Comparison of ENCODE assay signal across 16 cellular contexts in the genomic region with DNA sequence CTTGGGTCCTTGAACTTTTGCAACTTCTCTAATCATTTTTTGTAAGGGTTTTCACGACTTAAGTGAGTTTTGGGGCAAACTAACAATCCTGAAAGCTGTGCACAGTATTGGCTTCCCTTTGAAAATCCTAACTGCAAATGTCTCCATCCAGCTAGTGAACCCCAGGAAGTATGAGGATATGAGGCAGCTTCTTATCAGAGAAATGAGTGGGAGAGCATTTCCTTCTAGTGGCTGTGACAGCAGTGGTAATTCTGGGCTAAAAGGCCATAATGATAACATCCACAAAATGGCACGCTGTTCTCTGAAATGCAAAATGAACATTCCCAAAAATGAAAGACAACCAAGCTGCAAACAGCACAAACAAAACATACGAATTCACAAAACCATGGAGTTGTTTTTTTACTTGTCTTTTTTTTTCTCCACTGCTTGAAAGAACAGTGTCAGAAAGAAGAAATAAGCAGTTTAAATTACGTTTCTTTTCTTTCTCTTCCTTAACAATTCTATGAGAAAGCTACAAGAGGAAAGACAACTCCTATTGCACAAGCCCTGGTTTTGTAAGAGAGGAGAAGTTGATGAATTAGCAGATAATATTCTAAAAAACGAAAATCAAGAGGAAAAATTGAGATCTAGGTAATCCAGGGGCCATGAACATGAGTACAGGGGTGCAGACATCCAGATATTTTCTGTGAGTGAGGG.
DNase-seq lines count a peak whose midpoint lies in the region; ATAC-seq, FAIRE-seq and TF ChIP-seq lines count a peak whose summit lies in the region.
"Had no signal": no experiment of that assay in that cellular context is flagged by ENCODE, and none has a peak within 500 bp of the region (broad histone marks: within the 10 kb centered on the region; RNA-seq: fewer than 3 reads in every experiment).

No MANE protein-coding gene starts in this region.

- H3K56ac ChIP-seq in mesendoderm (ENCODE audit: low read length) = no peak overlapping the region

- H3K27ac ChIP-seq in K562 (ENCODE audit: extremely low read depth, low read depth, low read length) (peak overlapping the region; percentile 42; the same call in 2 of the 3 replicates), mesendoderm (ENCODE audit: low read depth, low read length) (no peak overlapping the region)
- H3K27ac ChIP-seq: vagina had no signal

- H3K4ac ChIP-seq in mesendoderm (ENCODE audit: low read depth, low read length) = peak overlapping the region; percentile 2

- no peaks in the 10 kb centered on the region for H3K36me3 Mint-ChIP-seq in T-helper 2 cell treated with Interferon-gamma antibody and Interleukin-4, amounts not matched to agents 5 μg/mL and 100 μg/mL, for 36 hours (ENCODE audit: low read depth)
- H3K36me3 Mint-ChIP-seq: naive B cell had no signal

- intact Hi-C loops in K562 (cut with micrococcal nuclease) = no loop called here

- peak; percentile 78 for ATAC-seq in K562
- ATAC-seq: activated T-helper 17 cell treated with anti-CD3 and anti-CD28 coated beads, Interleukin-2, amount 50 U/mL, for 72 hours; stimulated activated naive CD8-positive, alpha-beta T cell treated with anti-CD3 and anti-CD28 coated beads, Interleukin-15, Interleukin-2, amounts not matched to agents 100 U/mL and 50 U/mL, for 24 hours had no signal

- no peaks in the 10 kb centered on the region for H3K36me3 ChIP-seq in K562 (ENCODE audit: control insufficient read depth, insufficient read depth, low read length)
- no peaks in the 10 kb centered on the region for H3K36me3 ChIP-seq in mesendoderm (ENCODE audit: control insufficient read depth, insufficient read depth, low read length)
- H3K36me3 ChIP-seq: BE2C, vagina had no signal

- 12% methylated on average over 5 of the region's 5 CpGs for WGBS in K562 (ENCODE audit: insufficient coverage, low coverage, missing lambda C conversion rate)
- no CpG with 5 or more reads among the region's 5 CpGs for WGBS in mesendoderm (ENCODE audit: extremely low coverage, insufficient coverage, low lambda C conversion rate)

- H3K27ac Mint-ChIP-seq in T-helper 2 cell treated with Interferon-gamma antibody and Interleukin-4, amounts not matched to agents 5 μg/mL and 100 μg/mL, for 36 hours = no peak overlapping the region
- H3K27ac Mint-ChIP-seq: activated T-helper 17 cell treated with anti-CD3 and anti-CD28 coated beads, Interleukin-2, amount 50 U/mL, for 72 hours had no signal

- POLR2A ChIA-PET in K562 (lab: Yijun Ruan, JAX) = no interaction called here

- no peaks in the 10 kb centered on the region for H3K27me3 Mint-ChIP-seq in T-helper 2 cell treated with Interferon-gamma antibody and Interleukin-4, amounts not matched to agents 5 μg/mL and 100 μg/mL, for 36 hours (ENCODE audit: low read depth)
- H3K27me3 Mint-ChIP-seq: activated T-helper 17 cell treated with anti-CD3 and anti-CD28 coated beads, Interleukin-2, amount 50 U/mL, for 72 hours had no signal

- H3K4me1 ChIP-seq in K562 (replicated peaks in 1 of 2; ENCODE audit: control insufficient read depth in 2 of 2, insufficient read depth in 2 of 2, low read length in 2 of 2) (peaks cover 0 to 15% of the 10 kb centered on the region in 2 experiments; a peak in 2 of 5 replicates), mesendoderm (ENCODE audit: control insufficient read depth, low read depth, low read length) (no peaks in the 10 kb centered on the region)
- H3K4me1 ChIP-seq: BE2C, vagina had no signal

- TF ChIP-seq POLR2A in K562 (conservative IDR thresholded peaks at IDR 0.05) = no peak

- no peaks in the 10 kb centered on the region for H3K27me3 ChIP-seq in K562 (ENCODE audit: control insufficient read depth in 2 of 2, insufficient read depth in 2 of 2, low read length in 2 of 2)
- H3K27me3 ChIP-seq in mesendoderm (ENCODE audit: insufficient read depth, low read length, poor library complexity) = no peaks in the 10 kb centered on the region
- H3K27me3 ChIP-seq: BE2C, vagina had no signal

- no peaks in the 10 kb centered on the region for H4K20me1 ChIP-seq in K562 (replicated peaks; ENCODE audit: control insufficient read depth, insufficient read depth, low read length)

- no peak overlapping the region for H2AK5ac ChIP-seq in mesendoderm (ENCODE audit: low read length)

- no peak overlapping the region for H4K8ac ChIP-seq in mesendoderm (ENCODE audit: low read depth, low read length)

- no peaks in the 10 kb centered on the region for H3K79me1 ChIP-seq in mesendoderm (ENCODE audit: low read length)

- CTCF ChIA-PET in K562 (lab: Yijun Ruan, JAX; ENCODE audit: low intra/inter-chr PET ratio) = no interaction called here

- TF ChIP-seq RAD21 in K562 (CRISPR knock-in tag; conservative IDR thresholded peaks at IDR 0.05 in 1 of 2, IDR thresholded peaks at IDR 0.05 in 1 of 2) = peak; percentile 21 to 28; a peak in 1 of 4 replicates

- no peak overlapping the region for H2BK120ac ChIP-seq in mesendoderm (ENCODE audit: low read depth, low read length)

- peak; percentile 38; the same call in 1 of the 2 replicates for TF ChIP-seq EP300 in K562 (IDR thresholded peaks at IDR 0.05; ENCODE audit: low read length)

- H2BK15ac ChIP-seq in mesendoderm (replicated peaks; ENCODE audit: low read depth) = no peak overlapping the region

- H3K79me2 ChIP-seq in K562 (ENCODE audit: control insufficient read depth, insufficient read depth, low read length) (no peaks in the 10 kb centered on the region), mesendoderm (ENCODE audit: control insufficient read depth, insufficient read depth, low read length) (no peaks in the 10 kb centered on the region)

- no peaks in the 10 kb centered on the region for H3K9me3 ChIP-seq in K562 (replicated peaks; ENCODE audit: control insufficient read depth, insufficient read depth, low read depth, low read length)
- H3K9me3 ChIP-seq: BE2C, vagina had no signal

- H2BK5ac ChIP-seq in mesendoderm (ENCODE audit: low read length) = no peak overlapping the region

- no peaks in the 10 kb centered on the region for H3K9me1 ChIP-seq in K562 (ENCODE audit: control insufficient read depth, insufficient read depth, low read length)

- H3K23ac ChIP-seq in mesendoderm (ENCODE audit: low read length) = no peak overlapping the region

- H3K4me3 ChIP-seq in K562 (no peak overlapping the region), mesendoderm (ENCODE audit: low read length) (no peak overlapping the region)
- H3K4me3 ChIP-seq: vagina had no signal

- peak; percentile 81 for FAIRE-seq in K562 (lab: Jason Lieb, UNC)
- FAIRE-seq: endometrium had no signal

- no peak for TF ChIP-seq CTCF in K562 (IDR thresholded peaks at IDR 0.05 in 2 of 3, conservative IDR thresholded peaks at IDR 0.05 in 1 of 3; ENCODE audit: insufficient read depth in 2 of 3, low read depth in 1 of 3, low read length in 3 of 3)

- DNase-seq in EH (ENCODE audit: low read depth) (peak; percentile 13), NCI-H226 (peak; percentile 58), K562 (ENCODE audit: extremely low read depth in 1 of 4, low spot score in 3 of 4) (peak in 2 of 4 experiments; percentile 51 to 65), mesendoderm (no peak), NCI-H2171 (lab: John Stamatoyannopoulos, UW) (no peak), DMS114 treated with DMSO at 0.1 percent for 48 hours (lab: John Stamatoyannopoulos, UW; ENCODE audit: unreplicated experiment) (no peak), LoVo (ENCODE audit: low spot score) (no peak)
- no peak for DNase-seq in T-helper 2 cell treated with Interferon-gamma antibody and Interleukin-4, amounts not matched to agents 5 μg/mL and 100 μg/mL, for 36 hours (ENCODE audit: low spot score)
- DNase-seq: BE2C; DMS79 treated with DMSO at 0.1 percent for 48 hours; naive B cell; NCI-H1048; stimulated activated naive CD8-positive, alpha-beta T cell treated with anti-CD3 and anti-CD28 coated beads, Interleukin-15, Interleukin-2, amounts not matched to agents 100 U/mL and 50 U/mL, for 24 hours had no signal

- H3K4me2 ChIP-seq in K562 (ENCODE audit: insufficient read depth, low read length) (peak overlapping the region; percentile 32), mesendoderm (ENCODE audit: low read length) (no peak overlapping the region)

- no peak overlapping the region; a peak in 1 of 4 replicates for H3K9ac ChIP-seq in K562 (ENCODE audit: insufficient read depth in 1 of 2, low read depth in 2 of 2, low read length in 2 of 2)
- no peak overlapping the region for H3K9ac ChIP-seq in mesendoderm (ENCODE audit: low read length)

- no peak overlapping the region for H3K18ac ChIP-seq in mesendoderm (ENCODE audit: low read length)

- no peak overlapping the region for H3K4me3 Mint-ChIP-seq in T-helper 2 cell treated with Interferon-gamma antibody and Interleukin-4, amounts not matched to agents 5 μg/mL and 100 μg/mL, for 36 hours
- H3K4me3 Mint-ChIP-seq: activated T-helper 17 cell treated with anti-CD3 and anti-CD28 coated beads, Interleukin-2, amount 50 U/mL, for 72 hours; naive B cell had no signal

- peak overlapping the region; percentile 86 for H2AFZ ChIP-seq in K562 (ENCODE audit: low read depth, low read length)

- in situ Hi-C loops in K562 (cut with MboI) = no loop called here

- H3K9me3 Mint-ChIP-seq in T-helper 2 cell treated with Interferon-gamma antibody and Interleukin-4, amounts not matched to agents 5 μg/mL and 100 μg/mL, for 36 hours = no peaks in the 10 kb centered on the region
- H3K9me3 Mint-ChIP-seq: naive B cell had no signal

- H3K4me1 Mint-ChIP-seq in T-helper 2 cell treated with Interferon-gamma antibody and Interleukin-4, amounts not matched to agents 5 μg/mL and 100 μg/mL, for 36 hours (ENCODE audit: low read depth) = no peaks in the 10 kb centered on the region
- H3K4me1 Mint-ChIP-seq: activated T-helper 17 cell treated with anti-CD3 and anti-CD28 coated beads, Interleukin-2, amount 50 U/mL, for 72 hours had no signal

- BruUV-seq in K562 (replicated peaks; lab: Mats Ljungman, UMichigan) = no TSS peak

- no peak overlapping the region for H4K5ac ChIP-seq in mesendoderm (ENCODE audit: low read length)

TF ChIP-seq in K562, 482 proteins besides CTCF, POLR2A, EP300 and RAD21 (continues in another document):
- TF ChIP-seq MCM2 (IDR thresholded peaks at IDR 0.05; ENCODE audit: low read depth) (no peak), ATF1 (CRISPR knock-in tag; IDR thresholded peaks at IDR 0.05) (no peak), ATF1 (tag; IDR thresholded peaks at IDR 0.05) (0 out of 2 replicates have a peak, but pooled peaks have one; percentile 28), FOSL1 (tag; conservative IDR thresholded peaks at IDR 0.05) (peak; percentile 57), ZNF12 (CRISPR knock-in tag; IDR thresholded peaks at IDR 0.05) (no peak), ZBTB1 (CRISPR knock-in tag; IDR thresholded peaks at IDR 0.05; ENCODE audit: borderline replicate concordance, low read depth) (no peak), TCFL5 (CRISPR knock-in tag; conservative IDR thresholded peaks at IDR 0.05) (no peak), KLF1 (tag; IDR thresholded peaks at IDR 0.05) (no peak), ZNF384 (IDR thresholded peaks at IDR 0.05; ENCODE audit: low read depth, low read length) (no peak), HSF4 (CRISPR knock-in tag; IDR thresholded peaks at IDR 0.05; ENCODE audit: borderline replicate concordance) (no peak), CBX1 (IDR thresholded peaks at IDR 0.05; ENCODE audit: low read depth) (no peak), FOXA1 (IDR thresholded peaks at IDR 0.05; ENCODE audit: borderline replicate concordance) (no peak), SRF (CRISPR knock-in tag; IDR thresholded peaks at IDR 0.05) (peak in 1 of 2 experiments; percentile 28; a peak in 1 of 4 replicates), ZNF316 (IDR thresholded peaks at IDR 0.05) (no peak)

Comparison
In these comparisons a context has a peak if more than half of its experiments do, and no peak if none do; other contexts are left out.
1. DNase-seq: peak in EH (single experiment) and NCI-H226 (single experiment); none in mesendoderm (single experiment), NCI-H2171 (single experiment), DMS114 treated with DMSO at 0.1 percent for 48 hours (single experiment), LoVo (single experiment) and T-helper 2 cell treated with Interferon-gamma antibody and Interleukin-4, amounts not matched to agents 5 μg/mL and 100 μg/mL, for 36 hours (single experiment).